ENCODE assay signal across 8 cellular contexts in genomic region chr2:218959141-218959731, GRCh38. TPM values are rescaled to one million over a fixed set of nuclear protein-coding genes. Genes with fewer than 3 reads are reported as not detected.
DNase-seq lines count a peak whose midpoint lies in the region; ATAC-seq and TF ChIP-seq lines count a peak whose summit lies in the region.

TSS of gene CDK5R2 (plus strand) at chr2:218959666. CDS start at chr2:218959821, 155 bp downstream.

- 1 to 2% methylated on average over 37 of the region's 37 CpGs for WGBS in heart right ventricle, 2 donors
- WGBS in psoas muscle, 3 donors: 2% methylated on average over 29 to 37 of the region's 37 CpGs
- 1 to 2% methylated on average over 26 to 37 of the region's 37 CpGs for WGBS in aorta, 2 donors

- peak within 1 kb of the TSS; percentile 51 to 60 for H3K4me3 ChIP-seq in HCT116 (replicated peaks in 1 of 2; ENCODE audit: low read depth in 1 of 2, low read length in 2 of 2)
- peak within 1 kb of the TSS; percentile 66 for H3K4me3 ChIP-seq in MM.1S (ENCODE audit: low read length)
- peak within 1 kb of the TSS; percentile 58 for H3K4me3 ChIP-seq in SJCRH30
- H3K4me3 ChIP-seq in heart right ventricle: peak within 1 kb of the TSS in 9 of 10 donors; percentile 19 to 46 (median 36)
- H3K4me3 ChIP-seq in psoas muscle: peak within 1 kb of the TSS; percentile 61
- peak within 1 kb of the TSS; percentile 4 to 29 for H3K4me3 ChIP-seq in aorta (ENCODE audit: low read length in 2 of 2)

- H3K27ac ChIP-seq in HCT116 (ENCODE audit: low read depth, low read length) (no peak within 1 kb of the TSS; the same call in 1 of the 2 replicates), MM.1S (ENCODE audit: low read length) (no peak within 1 kb of the TSS), SJCRH30 (no peak within 1 kb of the TSS), heart right ventricle (no peak within 1 kb of the TSS), psoas muscle (no peak within 1 kb of the TSS), aorta (ENCODE audit: low read depth in 1 of 2, low read length in 2 of 2) (no peak within 1 kb of the TSS)

- TF ChIP-seq POLR2A in HCT116 (IDR thresholded peaks at IDR 0.05; ENCODE audit: borderline replicate concordance, extremely low read depth, insufficient read depth, insufficient read length): no peak

- ATAC-seq in HCT116: peak; percentile 95
- peak; percentile 56 to 88 (median 78) for ATAC-seq in heart right ventricle
- ATAC-seq in psoas muscle: peak; percentile 89 to 97 (median 96)
- peak; percentile 49 for ATAC-seq in aorta (ENCODE audit: low FRiP score)

- no peak for TF ChIP-seq RAD21 in HCT116 (IDR thresholded peaks at IDR 0.05; ENCODE audit: low read depth)

- H3K9me3 ChIP-seq in HCT116 (ENCODE audit: control insufficient read depth in 1 of 2, insufficient read depth in 1 of 2, low read depth in 1 of 2, low read length in 2 of 2) (no peaks in the 10 kb centered on the region), MM.1S (replicated peaks; ENCODE audit: insufficient read depth, low read length) (no peaks in the 10 kb centered on the region), SJCRH30 (replicated peaks) (no peaks in the 10 kb centered on the region), heart right ventricle (no peaks in the 10 kb centered on the region), psoas muscle (no peaks in the 10 kb centered on the region), aorta (ENCODE audit: control insufficient read depth, low read length) (no peaks in the 10 kb centered on the region)

- H2AFZ ChIP-seq in HCT116 (ENCODE audit: low read depth, low read length, poor library complexity, severe bottlenecking) (no peak within 1 kb of the TSS), MM.1S (ENCODE audit: low read length) (peak within 1 kb of the TSS; percentile 57)

- H3K4me2 ChIP-seq in HCT116 (ENCODE audit: low read length) (peak within 1 kb of the TSS; percentile 91), MM.1S (ENCODE audit: low read depth, low read length) (peak within 1 kb of the TSS; percentile 73)

- H3K9me2 ChIP-seq in HCT116 (ENCODE audit: insufficient read depth) (no peaks in the 10 kb centered on the region), MM.1S (replicated peaks; ENCODE audit: insufficient read depth, low read length) (no peaks in the 10 kb centered on the region)

- H3K79me2 ChIP-seq in HCT116 (ENCODE audit: insufficient read depth, low read length) (no peaks in the 10 kb centered on the region), MM.1S (ENCODE audit: low read length) (no peaks in the 10 kb centered on the region)

- H3K9ac ChIP-seq in HCT116 (ENCODE audit: low read length) (peak within 1 kb of the TSS; percentile 38), MM.1S (ENCODE audit: low read length) (no peak within 1 kb of the TSS)

- POLR2A ChIA-PET in HCT116 (lab: Charles Lee): no interaction called here

- RAD21 ChIA-PET in HCT116 (lab: Charles Lee; ENCODE audit: low non-redundant PET in 1 of 2, low total read pairs in 2 of 2, uncharacterized antibody in 2 of 2, unreplicated experiment in 2 of 2): no interaction called here

- no peak for TF ChIP-seq CTCF in HCT116 (IDR thresholded peaks at IDR 0.05 in 2 of 3, conservative IDR thresholded peaks at IDR 0.05 in 1 of 3; ENCODE audit: borderline replicate concordance in 1 of 3, insufficient read depth in 1 of 3, low read depth in 2 of 3, low read length in 2 of 3)
- TF ChIP-seq CTCF in MM.1S (IDR thresholded peaks at IDR 0.05; ENCODE audit: low read length): no peak
- no peak for TF ChIP-seq CTCF in heart right ventricle (IDR thresholded peaks at IDR 0.05)
- no peak for TF ChIP-seq CTCF in psoas muscle (IDR thresholded peaks at IDR 0.05)

- intact Hi-C loops in HCT116 (cut with micrococcal nuclease) (no loop called here), heart right ventricle (cut with DNase I) (no loop called here), psoas muscle (cut with DNase I) (no loop called here), aorta (cut with DNase I) (no loop called here)

- H3K4me1 ChIP-seq in HCT116 (ENCODE audit: control insufficient read depth in 1 of 2, insufficient read depth in 2 of 2, low read length in 2 of 2) (peaks cover 0 to 28% of the 10 kb centered on the region in 2 experiments; a peak in 2 of 4 replicates), MM.1S (ENCODE audit: low read length) (no peaks in the 10 kb centered on the region), SJCRH30 (peaks cover 8% of the 10 kb centered on the region), heart right ventricle (peaks cover 0 to 27% (median 12%) of the 10 kb centered on the region in 9 donors), psoas muscle (peaks cover 6% of the 10 kb centered on the region), aorta (ENCODE audit: control insufficient read depth in 1 of 2, insufficient read depth in 2 of 2, low read length in 2 of 2) (no peaks in the 10 kb centered on the region)

- CTCF ChIA-PET in HCT116 (lab: Charles Lee): interaction anchor here (1.0 to 1.2 kb wide), 4 partner anchors 21 to 83 kb away, joined by 4 to 7 read pairs (median 6); no protein-coding TSS in a partner anchor

- BruUV-seq in HCT116 (replicated peaks; lab: Mats Ljungman, UMichigan): no TSS peak

- H3K36me3 ChIP-seq in HCT116 (ENCODE audit: control insufficient read depth in 1 of 2, insufficient read depth in 2 of 2, low read length in 2 of 2) (no peaks in the 10 kb centered on the region), MM.1S (replicated peaks; ENCODE audit: insufficient read depth, low read length) (no peaks in the 10 kb centered on the region), SJCRH30 (no peaks in the 10 kb centered on the region), heart right ventricle (no peaks in the 10 kb centered on the region), psoas muscle (ENCODE audit: insufficient read depth in 1 of 2, low read depth in 1 of 2) (no peaks in the 10 kb centered on the region), aorta (ENCODE audit: control insufficient read depth in 1 of 2, insufficient read depth in 2 of 2, low read length in 1 of 2) (no peaks in the 10 kb centered on the region)

- peak; percentile 47 for DNase-seq in GM04504 (ENCODE audit: low read depth)
- peak; percentile 80 for DNase-seq in HCT116 (ENCODE audit: low read depth, low spot score)
- peak; percentile 93 for DNase-seq in MM.1S
- DNase-seq in SJCRH30: peak; percentile 94 to 95
- peak; percentile 67 for DNase-seq in amniotic epithelial cell (ENCODE audit: low read depth)
- DNase-seq in heart right ventricle: peak; percentile 65 to 71
- DNase-seq in psoas muscle: peak; percentile 69 to 85
- peak; percentile 76 to 83 for DNase-seq in aorta

- H3K27me3 ChIP-seq in HCT116 (ENCODE audit: insufficient read depth, low read length): peaks cover 10% of the 10 kb centered on the region; the same call in 1 of the 2 replicates
- peaks cover 63% of the 10 kb centered on the region for H3K27me3 ChIP-seq in MM.1S (replicated peaks; ENCODE audit: insufficient read depth, low read length)
- H3K27me3 ChIP-seq in SJCRH30: no peaks in the 10 kb centered on the region
- H3K27me3 ChIP-seq in heart right ventricle: peaks cover 48 to 100% (median 93%) of the 10 kb centered on the region in 7 donors
- H3K27me3 ChIP-seq in psoas muscle (ENCODE audit: insufficient read depth in 3 of 3, low read length in 2 of 3): peaks cover 0 to 91% (median 36%) of the 10 kb centered on the region in 3 donors
- H3K27me3 ChIP-seq in aorta (ENCODE audit: control insufficient read depth in 1 of 2, insufficient read depth in 2 of 2, low read length in 1 of 2): peaks cover 0 to 4% of the 10 kb centered on the region in 2 donors

- H3F3A ChIP-seq in MM.1S (ENCODE audit: insufficient read depth, low read length): no peaks in the 10 kb centered on the region

- no peaks in the 10 kb centered on the region for H4K20me1 ChIP-seq in HCT116 (ENCODE audit: insufficient read depth)
- no peaks in the 10 kb centered on the region for H4K20me1 ChIP-seq in MM.1S (ENCODE audit: insufficient read depth, low read length)

TF ChIP-seq in HCT116, 20 proteins besides CTCF, POLR2A, EP300 and RAD21 (continues in another document):
- no peak for TF ChIP-seq ELF1 (IDR thresholded peaks at IDR 0.05; ENCODE audit: borderline replicate concordance, low read depth)
- no peak for TF ChIP-seq CBX3 (IDR thresholded peaks at IDR 0.05; ENCODE audit: low read depth)
- TF ChIP-seq, protein P1, sequence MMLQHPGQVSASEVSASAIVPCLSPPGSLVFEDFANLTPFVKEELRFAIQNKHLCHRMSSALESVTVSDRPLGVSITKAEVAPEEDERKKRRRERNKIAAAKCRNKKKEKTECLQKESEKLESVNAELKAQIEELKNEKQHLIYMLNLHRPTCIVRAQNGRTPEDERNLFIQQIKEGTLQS (IDR thresholded peaks at IDR 0.05): no peak
- TF ChIP-seq POLR2AphosphoS5 (IDR thresholded peaks at IDR 0.05; ENCODE audit: low read depth, low read length): peak; percentile 63
- TF ChIP-seq SIN3A (IDR thresholded peaks at IDR 0.05; ENCODE audit: low read depth): no peak
- no peak for TF ChIP-seq YY1 (IDR thresholded peaks at IDR 0.05; ENCODE audit: extremely low read depth, insufficient replicate concordance, low read depth, low read length)
- no peak for TF ChIP-seq CEBPB (IDR thresholded peaks at IDR 0.05; ENCODE audit: low read depth)

RNA-seq across cellular contexts. Expression of gene CDK5R2, which starts in this region (rescaled TPM):
- total RNA-seq in HCT116 (2021; ENCODE audit: unreplicated experiment) (0.44 TPM), heart right ventricle (under 1 TPM in 1 of 10 donors, not detected in 9; 0.09 TPM), psoas muscle (not detected), aorta (not detected)
- 0.84 and 0.96 TPM in 2 replicates for polyA plus RNA-seq in HCT116 (2012)
- total RNA-seq in SJCRH30 (2014; rRNA removed; shearing (Covaris generic)): 0.14 TPM in 1 of 2 replicates, not detected in the other
- polyA plus RNA-seq in heart right ventricle (not detected), psoas muscle (under 1 TPM in 1 of 3 donors, not detected in 2; 0.03 TPM), aorta (not detected)

Comparison
In these comparisons a context has a peak if more than half of its experiments do, and no peak if none do; other contexts are left out.
1. Peak in DNase-seq, ATAC-seq, H3K4me3 ChIP-seq, H3K9ac ChIP-seq and H3K4me2 ChIP-seq in HCT116; RNA of the gene not detected or under 1 TPM.
2. Peak in DNase-seq and H3K4me3 ChIP-seq in SJCRH30; RNA of the gene not detected or under 1 TPM.
3. Peak in DNase-seq, ATAC-seq and H3K4me3 ChIP-seq in heart right ventricle; RNA of the gene not detected or under 1 TPM.
4. Peak in DNase-seq, ATAC-seq and H3K4me3 ChIP-seq in psoas muscle; RNA of the gene not detected or under 1 TPM.
5. Peak in DNase-seq, ATAC-seq and H3K4me3 ChIP-seq in aorta; RNA of the gene not detected or under 1 TPM.